1 cellular context compared by ENCODE assay signal in the genomic region with DNA sequence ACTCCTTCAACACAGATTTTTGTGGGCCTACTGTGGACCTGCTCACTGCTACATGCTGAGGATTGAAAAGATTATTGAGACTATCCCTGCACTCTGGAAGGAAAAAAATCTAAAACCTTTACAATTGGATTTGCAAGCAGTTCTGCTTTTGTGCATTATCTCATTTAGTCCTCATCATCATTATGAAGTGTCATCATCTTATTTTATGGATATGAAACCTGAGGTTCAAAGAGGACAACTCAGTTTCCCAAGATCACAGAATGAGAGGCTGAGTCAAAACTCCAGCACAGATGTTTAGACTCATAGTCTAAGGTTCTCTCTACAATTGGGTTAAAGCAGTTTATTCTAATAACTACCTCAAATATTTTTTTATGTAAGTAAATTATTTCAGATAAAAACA.
TF ChIP-seq lines count a peak whose summit lies in the region.

No MANE protein-coding gene starts in this region.

TF ChIP-seq in GM12878, 131 proteins besides CTCF, POLR2A, EP300 and RAD21 (continued from another document):
- TF ChIP-seq, protein P1, sequence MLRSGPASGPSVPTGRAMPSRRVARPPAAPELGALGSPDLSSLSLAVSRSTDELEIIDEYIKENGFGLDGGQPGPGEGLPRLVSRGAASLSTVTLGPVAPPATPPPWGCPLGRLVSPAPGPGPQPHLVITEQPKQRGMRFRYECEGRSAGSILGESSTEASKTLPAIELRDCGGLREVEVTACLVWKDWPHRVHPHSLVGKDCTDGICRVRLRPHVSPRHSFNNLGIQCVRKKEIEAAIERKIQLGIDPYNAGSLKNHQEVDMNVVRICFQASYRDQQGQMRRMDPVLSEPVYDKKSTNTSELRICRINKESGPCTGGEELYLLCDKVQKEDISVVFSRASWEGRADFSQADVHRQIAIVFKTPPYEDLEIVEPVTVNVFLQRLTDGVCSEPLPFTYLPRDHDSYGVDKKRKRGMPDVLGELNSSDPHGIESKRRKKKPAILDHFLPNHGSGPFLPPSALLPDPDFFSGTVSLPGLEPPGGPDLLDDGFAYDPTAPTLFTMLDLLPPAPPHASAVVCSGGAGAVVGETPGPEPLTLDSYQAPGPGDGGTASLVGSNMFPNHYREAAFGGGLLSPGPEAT (IDR thresholded peaks at IDR 0.05; ENCODE audit: low read depth) = no peak
- TF ChIP-seq ASH2L (IDR thresholded peaks at IDR 0.05; ENCODE audit: borderline replicate concordance, low read depth) (no peak), SPI1 (IDR thresholded peaks at IDR 0.05; ENCODE audit: borderline replicate concordance, insufficient read depth, low read depth, low read length) (peak; percentile 52; the same call in 1 of the 2 replicates), TCF7 (IDR thresholded peaks at IDR 0.05; ENCODE audit: borderline replicate concordance) (peak; percentile 58), JUNB (IDR thresholded peaks at IDR 0.05) (peak; percentile 75), PML (IDR thresholded peaks at IDR 0.05; ENCODE audit: low read length) (no peak), MEF2A (IDR thresholded peaks at IDR 0.05; ENCODE audit: insufficient read depth, low read depth, low read length) (no peak)
- TF ChIP-seq, protein P2, sequence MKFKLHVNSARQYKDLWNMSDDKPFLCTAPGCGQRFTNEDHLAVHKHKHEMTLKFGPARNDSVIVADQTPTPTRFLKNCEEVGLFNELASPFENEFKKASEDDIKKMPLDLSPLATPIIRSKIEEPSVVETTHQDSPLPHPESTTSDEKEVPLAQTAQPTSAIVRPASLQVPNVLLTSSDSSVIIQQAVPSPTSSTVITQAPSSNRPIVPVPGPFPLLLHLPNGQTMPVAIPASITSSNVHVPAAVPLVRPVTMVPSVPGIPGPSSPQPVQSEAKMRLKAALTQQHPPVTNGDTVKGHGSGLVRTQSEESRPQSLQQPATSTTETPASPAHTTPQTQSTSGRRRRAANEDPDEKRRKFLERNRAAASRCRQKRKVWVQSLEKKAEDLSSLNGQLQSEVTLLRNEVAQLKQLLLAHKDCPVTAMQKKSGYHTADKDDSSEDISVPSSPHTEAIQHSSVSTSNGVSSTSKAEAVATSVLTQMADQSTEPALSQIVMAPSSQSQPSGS (IDR thresholded peaks at IDR 0.05; ENCODE audit: low read length) = 0 out of 2 replicates have a peak, but pooled peaks have one; percentile 29
